10 cellular contexts compared by ENCODE assay signal in genomic region chr21:32994305-32994704, GRCh38. TPM values are rescaled to one million over a fixed set of nuclear protein-coding genes. Genes with fewer than 3 reads are reported as not detected.
DNase-seq lines count a peak whose midpoint lies in the region; ATAC-seq, FAIRE-seq and TF ChIP-seq lines count a peak whose summit lies in the region.
"Had no signal": no experiment of that assay in that cellular context is flagged by ENCODE, and none has a peak within 500 bp of the region (broad histone marks: within the 10 kb centered on the region; RNA-seq: fewer than 3 reads in every experiment).

No MANE protein-coding gene starts in this region.

- peak in 9 of 12 donors; percentile 24 to 46 (median 38) for TF ChIP-seq CTCF in heart left ventricle (IDR thresholded peaks at IDR 0.05)
- TF ChIP-seq CTCF in endothelial cell of umbilical vein (IDR thresholded peaks at IDR 0.05; ENCODE audit: extremely low read depth in 1 of 2, insufficient read depth in 1 of 2, low read depth in 1 of 2, low read length in 2 of 2): peak; percentile 38 to 44
- TF ChIP-seq CTCF in ovary (IDR thresholded peaks at IDR 0.05): no peak

- H3K27me3 ChIP-seq in heart left ventricle (peaks cover 0 to 33% (median 2%) of the 10 kb centered on the region in 9 donors), endothelial cell of umbilical vein (ENCODE audit: control insufficient read depth in 2 of 2, insufficient read depth in 2 of 2, low read length in 2 of 2) (peaks cover 17 to 37% of the 10 kb centered on the region in 2 experiments), ovary (no peaks in the 10 kb centered on the region)

- DNase-seq in heart left ventricle: no peak
- no peak for DNase-seq in Right ventricle myocardium superior
- DNase-seq in NOMO-1 treated with DMSO at 0.1 percent for 48 hours (lab: John Stamatoyannopoulos, UW; ENCODE audit: unreplicated experiment): peak; percentile 31
- peak; percentile 27 for DNase-seq in endothelial cell of umbilical vein (ENCODE audit: low read depth, low spot score)
- peak; percentile 15 for DNase-seq in urothelium cell line (ENCODE audit: low spot score)
- no peak for DNase-seq in ovary
- DNase-seq in C1 segment of cervical spinal cord (lab: John Stamatoyannopoulos, UW): no peak
- DNase-seq: activated naive CD4-positive, alpha-beta T cell treated with anti-CD3 and anti-CD28 coated beads, Interleukin-2, amount 50 U/mL, for 16 hours had no signal

- H3K79me2 ChIP-seq in endothelial cell of umbilical vein (ENCODE audit: control insufficient read depth, insufficient read depth, low read length): no peaks in the 10 kb centered on the region

- FAIRE-seq in endothelial cell of umbilical vein (lab: Jason Lieb, UNC) (peak; percentile 54), urothelium cell line (lab: Jason Lieb, UNC) (no peak)

- intact Hi-C loops in heart left ventricle (cut with DNase I): loop anchor here in 8 of 10 donors (2.0 to 10.0 kb wide), 8 partner anchors 130 to 450 kb away; no protein-coding TSS in a partner anchor
- intact Hi-C loops in Right ventricle myocardium superior (cut with DNase I): no loop called here
- intact Hi-C loops in endothelial cell of umbilical vein (cut with micrococcal nuclease): loop anchor here (1.0 kb wide), 2 partner anchors 133 to 203 kb away; no protein-coding TSS in a partner anchor
- intact Hi-C loops in ovary (cut with DNase I): no loop called here

- H3K36me3 ChIP-seq in heart left ventricle (no peaks in the 10 kb centered on the region), endothelial cell of umbilical vein (ENCODE audit: control insufficient read depth in 2 of 2, extremely low read depth in 1 of 2, insufficient read depth in 2 of 2, low read length in 2 of 2) (no peaks in the 10 kb centered on the region), ovary (no peaks in the 10 kb centered on the region)

- H3K9ac ChIP-seq in endothelial cell of umbilical vein (replicated peaks; ENCODE audit: extremely low read depth, insufficient read depth, low read length): no peak overlapping the region

- CTCF ChIA-PET in endothelial cell of umbilical vein (lab: Charles Lee): interaction anchor here (0.6 to 8.7 kb wide), 53 partner anchors 8 to 451 kb away, joined by 3 to 279 read pairs (median 4); partner anchors contain the start of gene IFNAR1

- no peaks in the 10 kb centered on the region for H4K20me1 ChIP-seq in endothelial cell of umbilical vein (replicated peaks; ENCODE audit: control insufficient read depth, extremely low read depth, insufficient read depth, low read length)

- H3K9me1 ChIP-seq in endothelial cell of umbilical vein (replicated peaks; ENCODE audit: control insufficient read depth, extremely low read depth, insufficient read depth, low read length): no peaks in the 10 kb centered on the region

- no peak overlapping the region for H2AFZ ChIP-seq in endothelial cell of umbilical vein (ENCODE audit: low read depth, low read length)

- H3K4me2 ChIP-seq in endothelial cell of umbilical vein (ENCODE audit: insufficient read depth, low read length): no peak overlapping the region

- H3K4me1 ChIP-seq in heart left ventricle (no peaks in the 10 kb centered on the region), endothelial cell of umbilical vein (ENCODE audit: control insufficient read depth, extremely low read depth, insufficient read depth, low read length) (no peaks in the 10 kb centered on the region), ovary (ENCODE audit: insufficient read depth) (no peaks in the 10 kb centered on the region)

- ATAC-seq in heart left ventricle (no peak), Right ventricle myocardium superior (ENCODE audit: poor library complexity) (no peak), HG02870 (IDR thresholded peaks at IDR 0.05; ENCODE audit: unreplicated experiment) (no peak)

- POLR2A ChIA-PET in endothelial cell of umbilical vein (lab: Charles Lee): no interaction called here

- H3K9me3 ChIP-seq in heart left ventricle: no peaks in the 10 kb centered on the region
- H3K9me3 ChIP-seq in endothelial cell of umbilical vein (replicated peaks; ENCODE audit: control insufficient read depth, insufficient read depth, low read length): no peaks in the 10 kb centered on the region
- H3K9me3 ChIP-seq in ovary: no peaks in the 10 kb centered on the region

- TF ChIP-seq EP300 in ovary (IDR thresholded peaks at IDR 0.05): no peak

- TF ChIP-seq POLR2A in heart left ventricle (IDR thresholded peaks at IDR 0.05): no peak
- TF ChIP-seq POLR2A in endothelial cell of umbilical vein (IDR thresholded peaks at IDR 0.05; ENCODE audit: low read depth, low read length): no peak
- no peak for TF ChIP-seq POLR2A in ovary (IDR thresholded peaks at IDR 0.05)

- no TSS peak for BruUV-seq in endothelial cell of umbilical vein (replicated peaks; lab: Mats Ljungman, UMichigan)

- H3K27ac ChIP-seq in heart left ventricle: no peak overlapping the region
- H3K27ac ChIP-seq in endothelial cell of umbilical vein (ENCODE audit: insufficient read depth, low read depth, low read length): no peak overlapping the region
- no peak overlapping the region for H3K27ac ChIP-seq in ovary

- H3K4me3 ChIP-seq in heart left ventricle: no peak overlapping the region
- H3K4me3 ChIP-seq in endothelial cell of umbilical vein (replicated peaks in 1 of 3; ENCODE audit: insufficient read depth in 1 of 3, low read depth in 1 of 3, low read length in 3 of 3): no peak overlapping the region
- no peak overlapping the region for H3K4me3 ChIP-seq in ovary

- 41 to 48% (median 43%) methylated on average over 3 of the region's 3 CpGs for WGBS in heart left ventricle, 4 donors
- 38 to 51% (median 49%) methylated on average over 3 of the region's 3 CpGs for WGBS in ovary, 3 donors

- dilution Hi-C loops in endothelial cell of umbilical vein (cut with MboI; ENCODE audit: extremely low pct_ligation_motif_present, low sequenced_read_pairs): no loop called here

TF ChIP-seq in endothelial cell of umbilical vein, 7 proteins besides CTCF, POLR2A, EP300 and RAD21:
- TF ChIP-seq POLR2AphosphoS5 (IDR thresholded peaks at IDR 0.05; ENCODE audit: insufficient read depth, low read depth, low read length) (no peak), JUN (IDR thresholded peaks at IDR 0.05; ENCODE audit: borderline replicate concordance, insufficient read depth, insufficient read length, low read depth) (no peak), FOS (IDR thresholded peaks at IDR 0.05; ENCODE audit: borderline replicate concordance, insufficient read depth, low read length) (no peak), EZH2 (IDR thresholded peaks at IDR 0.05; ENCODE audit: borderline replicate concordance, low read depth, low read length, severe bottlenecking) (no peak), MYC (IDR thresholded peaks at IDR 0.05; ENCODE audit: low read depth, low read length) (no peak), GATA2 (IDR thresholded peaks at IDR 0.05; ENCODE audit: insufficient read depth, insufficient read length, low read depth, low read length) (no peak), MAX (IDR thresholded peaks at IDR 0.05; ENCODE audit: insufficient read depth, insufficient read length) (no peak)

RNA-seq across cellular contexts. Expression of gene OLIG2, which starts 31.4 kb away (rescaled TPM):
- total RNA-seq in heart left ventricle (not detected), Right ventricle myocardium superior (not detected), endothelial cell of umbilical vein (not detected in 2 replicates), ovary (not detected)
- polyA plus RNA-seq in heart left ventricle (not detected), endothelial cell of umbilical vein (not detected in 2 replicates), ovary (not detected)
- polyA plus RNA-seq in endothelial cell of umbilical vein (2011; cell fraction: cytosol; rRNA removed): not detected in 2 replicates
- not detected in 2 replicates for polyA plus RNA-seq in endothelial cell of umbilical vein (2011; cell fraction: nucleus; rRNA removed)
- polyA plus RNA-seq in endothelial cell of umbilical vein (2012): not detected in 2 replicates
- not detected in 2 replicates for polyA minus RNA-seq in endothelial cell of umbilical vein
- polyA minus RNA-seq in endothelial cell of umbilical vein (2011; cell fraction: cytosol; rRNA and poly(A)+ RNA removed): not detected
- polyA minus RNA-seq in endothelial cell of umbilical vein (2011; cell fraction: nucleus; rRNA and poly(A)+ RNA removed): not detected in 2 replicates
- polyA plus RNA-seq: IgD-negative memory B cell had no signal

Comparison
In these comparisons a context has a peak if more than half of its experiments do, and no peak if none do; other contexts are left out.
1. intact Hi-C loops: an anchor here in heart left ventricle (2.0 to 10.0 kb wide) and endothelial cell of umbilical vein (1.0 kb wide); none called in Right ventricle myocardium superior and ovary.
2. DNase-seq: peak in NOMO-1 treated with DMSO at 0.1 percent for 48 hours (single experiment), endothelial cell of umbilical vein (single experiment) and urothelium cell line (single experiment); none in heart left ventricle (0 of 5), Right ventricle myocardium superior (single experiment), ovary (0 of 5) and C1 segment of cervical spinal cord (0 of 14).
3. CTCF ChIP-seq: peak in heart left ventricle (9 of 12) and endothelial cell of umbilical vein (2 of 2); none in ovary (0 of 3).